8 cellular contexts compared by ENCODE assay signal in genomic region chr3:115819785-115820384, GRCh38.
DNase-seq lines count a peak whose midpoint lies in the region; ATAC-seq and TF ChIP-seq lines count a peak whose summit lies in the region.

No MANE protein-coding gene starts in this region.

- ATAC-seq in CD8-positive, alpha-beta T cell, result peak; percentile 91
- ATAC-seq in GM19324 (IDR thresholded peaks at IDR 0.05; ENCODE audit: low FRiP score, unreplicated experiment), result peak; percentile 85
- peak; percentile 97 for ATAC-seq in HG03354 (IDR thresholded peaks at IDR 0.05; ENCODE audit: poor library complexity, severe bottlenecking, unreplicated experiment)

- H3K27me3 ChIP-seq in CD8-positive, alpha-beta T cell (ENCODE audit: insufficient read depth, low read length), result peaks cover 3% of the 10 kb centered on the region

- no peak overlapping the region for H3K27ac Mint-ChIP-seq in CD8-positive, alpha-beta T cell

- no peaks in the 10 kb centered on the region for H3K4me1 Mint-ChIP-seq in CD8-positive, alpha-beta T cell (ENCODE audit: low read depth)

- no peak overlapping the region for H3K4me3 Mint-ChIP-seq in CD8-positive, alpha-beta T cell

- H3K27me3 Mint-ChIP-seq in CD8-positive, alpha-beta T cell (ENCODE audit: low read depth), result no peaks in the 10 kb centered on the region

- TF ChIP-seq CTCF in CD8-positive, alpha-beta T cell (IDR thresholded peaks at IDR 0.05), result peak; percentile 100
- TF ChIP-seq CTCF in lower leg skin (IDR thresholded peaks at IDR 0.05), result peak in 1 of 3 donors; percentile 62

- CTCF ChIA-PET in CD8-positive, alpha-beta T cell (lab: Charles Lee), result interaction anchor here (0.7 to 2.8 kb wide), 12 partner anchors 9 to 727 kb away, joined by 3 to 28 read pairs (median 3); no protein-coding TSS in a partner anchor

- intact Hi-C loops in CD8-positive, alpha-beta T cell (cut with DNase I, micrococcal nuclease), result loop anchor here (1.0 to 10.0 kb wide), 6 partner anchors 36 to 1985 kb away; partner anchors contain the start of gene GRAMD1C (in 1 of the 2)
- intact Hi-C loops in lower leg skin (cut with DNase I; ENCODE audit: low total_unique reads), result no loop called here

- TF ChIP-seq POLR2A in lower leg skin (IDR thresholded peaks at IDR 0.05), result no peak

- no peak overlapping the region for H3K4me3 ChIP-seq in CD8-positive, alpha-beta T cell (ENCODE audit: low read depth, low read length)
- H3K4me3 ChIP-seq in lower leg skin (ENCODE audit: low read depth, poor library complexity, severe bottlenecking), result no peak overlapping the region

- no peak overlapping the region for H3K27ac ChIP-seq in CD8-positive, alpha-beta T cell (ENCODE audit: low read depth, low read length)

- no peaks in the 10 kb centered on the region for H3K9me3 ChIP-seq in CD8-positive, alpha-beta T cell (ENCODE audit: low read length)

- no peaks in the 10 kb centered on the region for H3K36me3 ChIP-seq in CD8-positive, alpha-beta T cell (ENCODE audit: insufficient read depth, low read length)

- H3K36me3 Mint-ChIP-seq in CD8-positive, alpha-beta T cell, result no peaks in the 10 kb centered on the region

- POLR2A ChIA-PET in CD8-positive, alpha-beta T cell (lab: Charles Lee), result no interaction called here

- no peaks in the 10 kb centered on the region for H3K4me1 ChIP-seq in CD8-positive, alpha-beta T cell (ENCODE audit: insufficient read depth, low read length)

- no peaks in the 10 kb centered on the region for H3K9me3 Mint-ChIP-seq in CD8-positive, alpha-beta T cell

- WGBS in lower leg skin, 2 donors, result 45 to 55% methylated on average over 6 of the region's 6 CpGs

- DNase-seq in CD8-positive, alpha-beta T cell, result peak; percentile 26 to 68 (median 54)
- DNase-seq in NCI-H226 (peak; percentile 65), dedifferentiated amniotic fluid mesenchymal stem cell (ENCODE audit: extremely low spot score) (peak; percentile 88), lower leg skin (ENCODE audit: low spot score in 2 of 2) (peak; percentile 75 to 85)
- DNase-seq in activated CD4-positive, CD25-positive, alpha-beta regulatory T cell (lab: John Stamatoyannopoulos, UW), result peak in 3 of 4 experiments; percentile 3 to 17 (median 8)
- peak; percentile 10 to 12 for DNase-seq in stimulated activated CD8-positive, alpha-beta memory T cell treated with anti-CD3 and anti-CD28 coated beads, Interleukin-15, amount 100 ng/mL, for 48 hours (ENCODE audit: low read depth in 2 of 2)

Comparison
In these comparisons a context has a peak if more than half of its experiments do, and no peak if none do; other contexts are left out.
1. DNase-seq: peak in every context shown above with its lines; median percentile 88 in dedifferentiated amniotic fluid mesenchymal stem cell; 80 in lower leg skin; 65 in NCI-H226; 54 in CD8-positive, alpha-beta T cell; 11 in stimulated activated CD8-positive, alpha-beta memory T cell treated with anti-CD3 and anti-CD28 coated beads, Interleukin-15, amount 100 ng/mL, for 48 hours; 8 in activated CD4-positive, CD25-positive, alpha-beta regulatory T cell.